In genomic region chr15:80768158-80768557, GRCh38 we compare ENCODE assay signal across 22 cellular contexts. TPM values are rescaled to one million over a fixed set of nuclear protein-coding genes. Genes with fewer than 3 reads are reported as not detected.
"Had no signal": no experiment of that assay in that cellular context is flagged by ENCODE, and none has a peak within 500 bp of the region (broad histone marks: within the 10 kb centered on the region; RNA-seq: fewer than 3 reads in every experiment).

No MANE protein-coding gene starts in this region.

- ATAC-seq: gastrocnemius medialis; heart right ventricle; left cardiac atrium; left lung; left ventricle myocardium superior; lower lobe of right lung; naive thymus-derived CD4-positive, alpha-beta T cell had no signal

- DNase-seq: dermis blood vessel endothelial cell; dorsolateral prefrontal cortex; effector CD4-positive, alpha-beta T cell; effector memory CD4-positive, alpha-beta T cell; esophagus squamous epithelium; foreskin fibroblast; foreskin melanocyte; gastrocnemius medialis; glutamatergic neuron; head of caudate nucleus; heart right ventricle; hippocampal formation; left cardiac atrium; left lung; left ventricle myocardium superior; lower lobe of right lung; mesendoderm; midbrain; naive thymus-derived CD4-positive, alpha-beta T cell had no signal

- H3K4me1 ChIP-seq: gastrocnemius medialis, heart right ventricle, left lung, lower lobe of right lung had no signal

- H3K27ac Mint-ChIP-seq: memory B cell; naive thymus-derived CD4-positive, alpha-beta T cell had no signal

- H3K4me3 Mint-ChIP-seq: memory B cell; naive thymus-derived CD4-positive, alpha-beta T cell had no signal

- H3K4me3 ChIP-seq: coronary artery, dorsolateral prefrontal cortex, esophagus squamous epithelium, gastrocnemius medialis, heart right ventricle, left lung, lower lobe of right lung had no signal

- H3K36me3 Mint-ChIP-seq: memory B cell; naive thymus-derived CD4-positive, alpha-beta T cell had no signal

- H3K9me3 ChIP-seq: esophagus squamous epithelium, gastrocnemius medialis, heart right ventricle, left lung, lower lobe of right lung had no signal

- H3K9me3 Mint-ChIP-seq: memory B cell had no signal

- H3K4me1 Mint-ChIP-seq: memory B cell; naive thymus-derived CD4-positive, alpha-beta T cell had no signal

- H3K27ac ChIP-seq: coronary artery, dorsolateral prefrontal cortex, gastrocnemius medialis, heart right ventricle, left lung, lower lobe of right lung had no signal

- H3K36me3 ChIP-seq: esophagus squamous epithelium, gastrocnemius medialis, heart right ventricle, left lung, lower lobe of right lung had no signal

- H3K27me3 ChIP-seq: dorsolateral prefrontal cortex, esophagus squamous epithelium, gastrocnemius medialis, heart right ventricle, left lung had no signal

RNA-seq across cellular contexts. Expression of gene CEMIP, which starts 11.0 kb away (rescaled TPM):
- total RNA-seq: endothelial cell of umbilical vein; left ventricle myocardium superior; naive thymus-derived CD4-positive, alpha-beta T cell had no signal
